Comparison of ENCODE assay signal across 2 cellular contexts in the genomic region with DNA sequence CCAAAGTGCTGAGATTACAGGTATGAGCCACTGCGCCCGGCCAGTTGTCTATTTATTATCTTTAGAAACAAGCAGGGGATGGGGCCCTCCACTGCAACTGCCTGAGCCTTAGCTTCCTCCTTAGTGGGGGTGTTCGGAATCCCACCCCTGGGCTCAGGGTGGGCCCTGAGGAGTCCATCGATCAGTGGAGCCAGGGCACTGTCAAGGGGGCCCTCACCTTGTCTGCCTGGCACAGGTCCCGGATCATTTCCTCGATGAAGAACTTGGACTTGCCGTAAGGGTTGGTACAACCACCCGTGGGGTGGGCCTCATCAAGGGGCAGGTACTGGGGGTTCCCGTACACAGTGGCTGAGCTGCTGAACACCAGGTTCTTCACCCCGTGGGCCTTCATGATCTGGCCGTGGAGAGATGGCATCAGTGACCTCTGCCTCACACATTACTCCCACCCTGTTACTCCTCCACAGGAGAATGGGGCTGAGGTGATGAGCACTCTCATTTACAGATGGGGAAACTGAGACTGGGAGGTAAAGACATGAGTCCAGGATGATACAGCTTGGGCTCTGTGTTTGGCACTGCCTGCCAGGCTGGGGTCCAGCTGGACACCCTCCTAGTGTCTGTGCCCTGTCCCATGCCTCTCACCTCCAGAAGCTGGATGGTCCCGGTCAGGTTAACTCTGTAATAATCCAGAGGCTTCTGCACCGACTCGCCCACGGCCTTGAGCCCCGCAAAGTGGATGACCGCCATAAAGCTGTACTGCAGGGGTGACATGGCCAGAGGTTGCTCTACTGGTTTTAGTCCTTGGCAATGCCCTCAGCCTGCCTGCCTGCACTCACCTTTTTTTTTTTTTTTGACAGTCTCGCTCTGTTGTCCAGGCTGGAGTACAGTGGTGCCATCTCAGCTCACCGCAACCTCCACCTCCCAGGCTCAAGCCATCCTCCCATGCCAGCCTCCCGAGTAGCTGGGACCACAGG.
TF ChIP-seq lines count a peak whose summit lies in the region.

No MANE protein-coding gene starts in this region.

TF ChIP-seq in HCT116, 20 proteins besides CTCF, POLR2A, EP300 and RAD21:
- peak; percentile 39; the same call in 1 of the 2 replicates for TF ChIP-seq POLR2AphosphoS5 (IDR thresholded peaks at IDR 0.05; ENCODE audit: low read depth, low read length)
- TF ChIP-seq, protein P1, sequence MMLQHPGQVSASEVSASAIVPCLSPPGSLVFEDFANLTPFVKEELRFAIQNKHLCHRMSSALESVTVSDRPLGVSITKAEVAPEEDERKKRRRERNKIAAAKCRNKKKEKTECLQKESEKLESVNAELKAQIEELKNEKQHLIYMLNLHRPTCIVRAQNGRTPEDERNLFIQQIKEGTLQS (IDR thresholded peaks at IDR 0.05), result no peak
TF ChIP-seq in HCT116: peak in this region for 1.

TF ChIP-seq in endothelial cell of umbilical vein, 7 proteins besides CTCF, POLR2A, EP300 and RAD21:
- TF ChIP-seq MYC (IDR thresholded peaks at IDR 0.05; ENCODE audit: low read depth, low read length) (no peak), JUN (IDR thresholded peaks at IDR 0.05; ENCODE audit: borderline replicate concordance, insufficient read depth, insufficient read length, low read depth) (no peak), POLR2AphosphoS5 (IDR thresholded peaks at IDR 0.05; ENCODE audit: insufficient read depth, low read depth, low read length) (peak; percentile 1)
